Comparison of ENCODE assay signal across 8 cellular contexts in the genomic region with DNA sequence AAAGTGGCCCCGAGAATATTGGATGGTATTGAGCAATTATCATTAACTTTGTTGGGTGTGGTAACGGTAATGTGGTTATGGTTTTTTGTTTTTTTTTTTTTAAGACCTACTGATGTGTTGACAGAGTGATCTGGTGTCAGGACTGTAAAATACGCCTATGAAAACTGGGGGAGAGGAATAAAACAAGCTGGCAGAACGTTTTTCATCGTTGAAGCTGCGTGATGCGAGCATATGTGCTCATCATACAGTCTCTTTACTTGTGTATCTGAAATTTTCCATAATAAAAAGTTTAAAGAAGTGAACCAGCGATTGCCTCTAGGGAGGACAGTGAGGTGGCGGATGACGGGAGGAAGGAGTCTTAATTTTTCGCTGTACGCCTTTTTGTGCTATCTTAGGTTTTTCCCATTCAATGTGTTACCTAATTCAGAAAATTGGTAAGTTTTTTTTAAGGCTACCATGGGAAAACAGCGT. TPM values are rescaled to one million over a fixed set of nuclear protein-coding genes. Genes with fewer than 3 reads are reported as not detected.
DNase-seq lines count a peak whose midpoint lies in the region; ATAC-seq and TF ChIP-seq lines count a peak whose summit lies in the region.

No MANE protein-coding gene starts in this region.

- intact Hi-C loops in posterior cingulate gyrus (cut with DNase I): loop anchor here (5.0 kb wide), 1 partner anchor 65 kb away; no protein-coding TSS in a partner anchor

- H3K27ac Mint-ChIP-seq in chondrocyte (ENCODE audit: unreplicated experiment): peak overlapping the region; percentile 66
- H3K27ac Mint-ChIP-seq in naive B cell: peak overlapping the region in 4 of 6 donors; percentile 29 to 85 (median 79)

- no peaks in the 10 kb centered on the region for H3K9me3 Mint-ChIP-seq in chondrocyte (ENCODE audit: low read depth)
- H3K9me3 Mint-ChIP-seq in naive B cell: no peaks in the 10 kb centered on the region

- H3K4me3 Mint-ChIP-seq in chondrocyte (ENCODE audit: unreplicated experiment) (peak overlapping the region; percentile 78), naive B cell (peak overlapping the region; percentile 85 to 98 (median 92))

- DNase-seq in GM12864 (ENCODE audit: low read depth) (no peak), MV-4-11 (lab: John Stamatoyannopoulos, UW) (peak; percentile 29), chondrocyte (ENCODE audit: low spot score) (no peak), naive B cell (no peak), iPS-NIHi11 (ENCODE audit: low spot score) (no peak), NCI-H2029 treated with DMSO at 0.1 percent for 48 hours (lab: John Stamatoyannopoulos, UW) (no peak), posterior cingulate gyrus (no peak), SHP77 treated with DMSO at 0.1 percent for 48 hours (lab: John Stamatoyannopoulos, UW) (no peak)

- H3K27me3 Mint-ChIP-seq in chondrocyte (ENCODE audit: low read depth) (no peaks in the 10 kb centered on the region), naive B cell (peaks cover 6 to 19% (median 9%) of the 10 kb centered on the region in 3 donors)

- H3K36me3 Mint-ChIP-seq in chondrocyte (ENCODE audit: low read depth) (peaks cover 3% of the 10 kb centered on the region), naive B cell (no peaks in the 10 kb centered on the region)

- peak overlapping the region; percentile 96 for H3K4me3 ChIP-seq in GM12864 (ENCODE audit: low read depth, low read length)

- ATAC-seq in naive B cell (ENCODE audit: low read depth in 2 of 2): no peak

- TF ChIP-seq CTCF in GM12864 (IDR thresholded peaks at IDR 0.05; ENCODE audit: low read depth, low read length, missing control alignments): no peak
- TF ChIP-seq CTCF in chondrocyte (IDR thresholded peaks at IDR 0.05): no peak

- peaks cover 68% of the 10 kb centered on the region for H3K4me1 Mint-ChIP-seq in chondrocyte (ENCODE audit: low read depth)
- H3K4me1 Mint-ChIP-seq in naive B cell: peaks cover 23 to 33% (median 32%) of the 10 kb centered on the region in 3 donors

RNA-seq across cellular contexts. Expression of a gene that starts 0.8 kb away (rescaled TPM):
- 28.6 to 34.3 TPM (median 29.1 TPM) in 3 replicates for total RNA-seq in chondrocyte
- 10 to 100 TPM; 19.7 to 40.0 (median 32.7) TPM for polyA plus RNA-seq in naive B cell (ENCODE audit: low read depth in 6 of 6)
